ENCODE assay signal across 1 cellular context in genomic region chr22:20239951-20240773, GRCh38.
TF ChIP-seq lines count a peak whose summit lies in the region.

No MANE protein-coding gene starts in this region.

TF ChIP-seq in GM23338, 12 proteins besides CTCF, POLR2A, EP300 and RAD21 (continued from another document):
- TF ChIP-seq ZNF462 (CRISPR knock-in tag; IDR thresholded peaks at IDR 0.05) (no peak), NANOG (IDR thresholded peaks at IDR 0.05; ENCODE audit: borderline replicate concordance) (no peak), EZH2phosphoT487 (IDR thresholded peaks at IDR 0.05; ENCODE audit: unreplicated experiment) (no peak), POLR2AphosphoS5 (IDR thresholded peaks at IDR 0.05; ENCODE audit: low read depth) (no peak), EZH2 (IDR thresholded peaks at IDR 0.05; ENCODE audit: low read depth, unreplicated experiment) (no peak), ETS1 (IDR thresholded peaks at IDR 0.05) (no peak), ZNF331 (CRISPR knock-in tag; IDR thresholded peaks at IDR 0.05; ENCODE audit: low read depth) (no peak), CREB1 (CRISPR knock-in tag; IDR thresholded peaks at IDR 0.05; ENCODE audit: low read depth) (no peak)
TF ChIP-seq in GM23338: peak in this region for 0.
